ENCODE assay signal across 12 cellular contexts in the genomic region with DNA sequence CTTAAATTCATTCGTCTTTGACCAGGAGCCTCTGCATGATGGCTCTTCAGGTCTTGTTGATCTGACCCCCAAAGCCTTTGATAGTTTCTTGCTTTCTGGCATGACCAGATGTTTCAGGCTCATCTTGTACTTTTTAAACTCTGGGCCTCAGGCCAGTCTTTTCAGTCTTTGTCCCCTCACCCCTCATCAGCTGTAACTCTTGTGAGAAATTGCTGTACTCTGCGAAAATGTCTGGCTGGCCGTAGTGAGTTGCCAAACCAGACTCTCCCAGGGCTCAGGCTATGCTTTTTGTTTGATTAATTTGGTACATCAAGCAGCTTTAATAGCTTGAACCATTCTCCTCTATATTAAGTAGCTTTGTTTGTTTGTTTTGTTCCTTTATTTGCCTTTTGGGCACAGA.
A peak's percentile ranks its signal among the peaks of the same experiment; 100 is the strongest.
DNase-seq lines count a peak whose midpoint lies in the region; ATAC-seq and TF ChIP-seq lines count a peak whose summit lies in the region.
"Had no signal": no experiment of that assay in that cellular context is flagged by ENCODE, and none has a peak within 500 bp of the region (broad histone marks: within the 10 kb centered on the region; RNA-seq: fewer than 3 reads in every experiment).

No MANE protein-coding gene starts in this region.

- ATAC-seq in Right ventricle myocardium superior (ENCODE audit: poor library complexity) (peak; percentile 80), left lung (peak; percentile 54), GM21360 (IDR thresholded peaks at IDR 0.05; ENCODE audit: unreplicated experiment) (no peak)

- intact Hi-C loops in Right ventricle myocardium superior (cut with DNase I): no loop called here
- intact Hi-C loops in cardiac septum (cut with DNase I): no loop called here
- intact Hi-C loops in left lung (cut with DNase I): no loop called here
- intact Hi-C loops in vagina (cut with DNase I): no loop called here

- H3K4me1 ChIP-seq in left lung (peaks cover 8 to 10% of the 10 kb centered on the region in 2 donors), vagina (peaks cover 24% of the 10 kb centered on the region)

- TF ChIP-seq CTCF in astrocyte of the spinal cord (IDR thresholded peaks at IDR 0.05; ENCODE audit: low read depth, low read length) (no peak), left lung (IDR thresholded peaks at IDR 0.05) (no peak), vagina (IDR thresholded peaks at IDR 0.05) (no peak)

- H3K36me3 ChIP-seq in left lung (no peaks in the 10 kb centered on the region), vagina (no peaks in the 10 kb centered on the region)
- H3K36me3 ChIP-seq: tibial nerve had no signal

- H3K27me3 ChIP-seq in left lung (no peaks in the 10 kb centered on the region), vagina (no peaks in the 10 kb centered on the region)
- H3K27me3 ChIP-seq: tibial nerve had no signal

- H3K9me3 ChIP-seq in left lung (peaks cover 0 to 16% of the 10 kb centered on the region in 2 donors), vagina (no peaks in the 10 kb centered on the region)
- H3K9me3 ChIP-seq: tibial nerve had no signal

- in situ Hi-C loops in astrocyte of the spinal cord (cut with HindIII; ENCODE audit: low sequenced_read_pairs): no loop called here

- TF ChIP-seq POLR2A in vagina (IDR thresholded peaks at IDR 0.05): no peak

- H3K4me3 ChIP-seq in astrocyte of the spinal cord (ENCODE audit: low read depth, low read length): no peak overlapping the region
- no peak overlapping the region for H3K4me3 ChIP-seq in left lung
- H3K4me3 ChIP-seq in vagina: no peak overlapping the region
- H3K4me3 ChIP-seq: tibial nerve had no signal

- H3K27ac ChIP-seq in left lung: no peak overlapping the region
- peak overlapping the region; percentile 60 for H3K27ac ChIP-seq in vagina

- DNase-seq in Right ventricle myocardium superior (no peak), cardiac septum (ENCODE audit: low spot score) (no peak), astrocyte of the spinal cord (ENCODE audit: low read depth, low spot score) (peak; percentile 74), left lung (no peak), vagina (ENCODE audit: extremely low spot score in 2 of 2) (no peak), NCI-H2196 (lab: John Stamatoyannopoulos, UW; ENCODE audit: unreplicated experiment) (no peak)
- no peak for DNase-seq in activated CD8-positive, alpha-beta memory T cell treated with anti-CD3 and anti-CD28 coated beads for 24 hours
- DNase-seq: activated T-cell treated with anti-CD3 and anti-CD28 coated beads, Interleukin-2, amount 50 U/mL, for 1 hour; dermis blood vessel endothelial cell; NCI-H1694 had no signal
